In genomic region chr12:119700078-119700477, GRCh38 we compare ENCODE assay signal across 18 cellular contexts.
"Had no signal": no experiment of that assay in that cellular context is flagged by ENCODE, and none has a peak within 500 bp of the region (broad histone marks: within the 10 kb centered on the region; RNA-seq: fewer than 3 reads in every experiment).

No MANE protein-coding gene starts in this region.

- H3K4me2 ChIP-seq: neural progenitor cell had no signal

- H3K36me3 ChIP-seq: cardiac muscle cell, left ventricle myocardium inferior, neural progenitor cell, ovary, sigmoid colon had no signal

- H3K9ac ChIP-seq: neural progenitor cell had no signal

- H3K27me3 ChIP-seq: cardiac muscle cell, neural progenitor cell, ovary, sigmoid colon, tibial nerve had no signal

- H3K4me1 ChIP-seq: neural progenitor cell, sigmoid colon, tibial nerve had no signal

- ATAC-seq: activated CD8-positive, alpha-beta memory T cell treated with anti-CD3 and anti-CD28 coated beads, Interleukin-2, amount 10 ng/mL, durations not matched to agents 7 days and 5 days; stimulated activated memory B cell treated with anti-CD40 and anti-IgM and Interleukin-4, amounts not matched to agents 10 μg/mL and 1 μg/mL and 100 μg/mL, for 72 hours; T-cell had no signal

- H3K4me3 ChIP-seq: cardiac muscle cell, left ventricle myocardium inferior, neural progenitor cell, ovary, sigmoid colon, tibial nerve had no signal

- H2AFZ ChIP-seq: neural progenitor cell had no signal

- DNase-seq: activated B cell treated with CpG ODN at 0.5 μM for 24 hours; activated CD4-positive, alpha-beta memory T cell treated with anti-CD3 and anti-CD28 coated beads, Interleukin-2, amount 10 ng/mL, durations not matched to agents 7 days and 5 days; activated CD4-positive, alpha-beta T cell treated with anti-CD3 and anti-CD28 coated beads for 4 hours; activated CD8-positive, alpha-beta memory T cell treated with anti-CD3 and anti-CD28 coated beads, Interleukin-2, amount 10 ng/mL, durations not matched to agents 7 days and 5 days; amniotic stem cell; foreskin melanocyte; left ventricle myocardium inferior; mammary epithelial cell; midbrain; ovary; sigmoid colon; stimulated activated CD4-positive, alpha-beta T cell treated with anti-CD3 and anti-CD28 coated beads, Interleukin-4, amount 100 ng/mL, for 24 hours; T-cell; T-helper 9 cell had no signal

- H3K27ac ChIP-seq: cardiac muscle cell, left ventricle myocardium inferior, neural progenitor cell, ovary, sigmoid colon, tibial nerve had no signal

- H3K9me3 ChIP-seq: left ventricle myocardium inferior, ovary, sigmoid colon, tibial nerve had no signal
